31 cellular contexts compared by ENCODE assay signal in genomic region chr18:61964616-61965015, GRCh38.
"Had no signal": no experiment of that assay in that cellular context is flagged by ENCODE, and none has a peak within 500 bp of the region (broad histone marks: within the 10 kb centered on the region; RNA-seq: fewer than 3 reads in every experiment).

No MANE protein-coding gene starts in this region.

- H3K4me1 Mint-ChIP-seq: activated CD4-positive, alpha-beta T cell treated with anti-CD3 and anti-CD28 coated beads for 36 hours; activated CD4-positive, alpha-beta T cell treated with anti-CD3 and anti-CD28 coated beads, Interleukin-2, amount 10 ng/mL, durations not matched to agents 7 days and 5 days; activated naive CD4-positive, alpha-beta T cell treated with anti-CD3 and anti-CD28 coated beads, Interleukin-2, amount 50 U/mL, for 24 hours had no signal

- H3K36me3 Mint-ChIP-seq: activated naive CD4-positive, alpha-beta T cell treated with anti-CD3 and anti-CD28 coated beads, Interleukin-2, amount 50 U/mL, for 24 hours; activated naive CD8-positive, alpha-beta T cell treated with anti-CD3 and anti-CD28 coated beads for 36 hours; brain had no signal

- H3K9me3 Mint-ChIP-seq: activated CD4-positive, alpha-beta T cell treated with anti-CD3 and anti-CD28 coated beads, Interleukin-2, amount 10 ng/mL, durations not matched to agents 7 days and 5 days; activated CD8-positive, alpha-beta T cell treated with anti-CD3 and anti-CD28 coated beads for 36 hours; activated naive CD4-positive, alpha-beta T cell treated with anti-CD3 and anti-CD28 coated beads for 36 hours; activated naive CD4-positive, alpha-beta T cell treated with anti-CD3 and anti-CD28 coated beads, Interleukin-2, amount 50 U/mL, for 24 hours; activated naive CD8-positive, alpha-beta T cell treated with anti-CD3 and anti-CD28 coated beads, Interleukin-2, amount 50 U/mL, for 24 hours; activated T-helper 1 cell treated with anti-CD3 and anti-CD28 coated beads, Interleukin-12 subunit alpha, Interleukin-12 subunit beta, Interleukin-2, Interleukin-4 antibody, amounts not matched to agents 30 ng/mL and 10 ng/mL and 1 ng/mL, durations not matched to agents 14 hours and 24 hours and 36 hours; activated T-helper 2 cell treated with anti-CD3 and anti-CD28 coated beads, Interferon-gamma antibody, Interleukin-2, Interleukin-4, amounts not matched to agents 10 μg/mL and 5 μg/mL and 100 μg/mL, durations not matched to agents 14 hours and 24 hours and 36 hours had no signal

- H3K27me3 Mint-ChIP-seq: activated naive CD4-positive, alpha-beta T cell treated with anti-CD3 and anti-CD28 coated beads, Interleukin-2, amount 50 U/mL, for 24 hours; brain had no signal

- H3K4me3 Mint-ChIP-seq: activated CD4-positive, alpha-beta T cell treated with anti-CD3 and anti-CD28 coated beads for 36 hours; activated CD4-positive, alpha-beta T cell treated with anti-CD3 and anti-CD28 coated beads, Interleukin-2, amount 10 ng/mL, durations not matched to agents 7 days and 5 days; activated CD8-positive, alpha-beta T cell treated with anti-CD3 and anti-CD28 coated beads for 36 hours; activated naive CD4-positive, alpha-beta T cell treated with anti-CD3 and anti-CD28 coated beads for 36 hours; activated naive CD4-positive, alpha-beta T cell treated with anti-CD3 and anti-CD28 coated beads, Interleukin-2, amount 50 U/mL, for 24 hours; activated naive CD8-positive, alpha-beta T cell treated with anti-CD3 and anti-CD28 coated beads for 36 hours; activated naive CD8-positive, alpha-beta T cell treated with anti-CD3 and anti-CD28 coated beads, Interleukin-2, amount 50 U/mL, for 24 hours; activated T-helper 1 cell treated with anti-CD3 and anti-CD28 coated beads, Interleukin-12 subunit alpha, Interleukin-12 subunit beta, Interleukin-2, Interleukin-4 antibody, amounts not matched to agents 30 ng/mL and 10 ng/mL and 1 ng/mL, durations not matched to agents 14 hours and 24 hours and 36 hours; brain had no signal

- DNase-seq: activated CD4-positive, alpha-beta T cell treated with anti-CD3 and anti-CD28 coated beads for 36 hours; activated CD4-positive, alpha-beta T cell treated with anti-CD3 and anti-CD28 coated beads, Interleukin-2, amount 10 ng/mL, durations not matched to agents 7 days and 5 days; activated CD4-positive, alpha-beta T cell treated with anti-CD3 and anti-CD28 coated beads, Interleukin-2, amount 50 U/mL, for 48 hours; activated CD4-positive, CD25-positive, alpha-beta regulatory T cell; activated CD4-positive, CD25-positive, alpha-beta regulatory T cell treated with anti-CD3 and anti-CD28 coated beads, Interleukin-2, amount 50 U/mL, for 72 hours; activated CD8-positive, alpha-beta memory T cell treated with anti-CD3 and anti-CD28 coated beads for 24 hours; activated CD8-positive, alpha-beta memory T cell treated with anti-CD3 and anti-CD28 coated beads, Interleukin-2, amount 50 U/mL, for 4 hours; activated CD8-positive, alpha-beta T cell treated with anti-CD3 and anti-CD28 coated beads for 36 hours; activated effector memory CD4-positive, alpha-beta T cell treated with anti-CD3 and anti-CD28 coated beads, Interleukin-2, amount 50 U/mL, for 16 hours; activated naive CD4-positive, alpha-beta T cell treated with anti-CD3 and anti-CD28 coated beads for 36 hours; activated naive CD8-positive, alpha-beta T cell treated with anti-CD3 and anti-CD28 coated beads for 36 hours; activated naive CD8-positive, alpha-beta T cell treated with anti-CD3 and anti-CD28 coated beads, Interleukin-2, amount 50 U/mL, for 24 hours; activated T-cell treated with anti-CD3 and anti-CD28 coated beads, Interleukin-2, amount 50 U/mL, for 1 hour; activated T-cell treated with anti-CD3 and anti-CD28 coated beads, Interleukin-2, amount 50 U/mL, for 48 hours; amygdala; aorta; central memory CD4-positive, alpha-beta T cell; effector CD8-positive, alpha-beta T cell; esophagus squamous epithelium; foreskin melanocyte; heart left ventricle; T-helper 2 cell had no signal

- H3K27ac ChIP-seq: adrenal gland, breast epithelium, cardiac muscle cell, epithelial cell of prostate, esophagus squamous epithelium had no signal

- H3K27ac Mint-ChIP-seq: activated CD4-positive, alpha-beta T cell treated with anti-CD3 and anti-CD28 coated beads for 36 hours; activated CD4-positive, alpha-beta T cell treated with anti-CD3 and anti-CD28 coated beads, Interleukin-2, amount 10 ng/mL, durations not matched to agents 7 days and 5 days; activated CD8-positive, alpha-beta T cell treated with anti-CD3 and anti-CD28 coated beads for 36 hours; activated naive CD4-positive, alpha-beta T cell treated with anti-CD3 and anti-CD28 coated beads for 36 hours; activated naive CD4-positive, alpha-beta T cell treated with anti-CD3 and anti-CD28 coated beads, Interleukin-2, amount 50 U/mL, for 24 hours; activated naive CD8-positive, alpha-beta T cell treated with anti-CD3 and anti-CD28 coated beads for 36 hours; activated naive CD8-positive, alpha-beta T cell treated with anti-CD3 and anti-CD28 coated beads, Interleukin-2, amount 50 U/mL, for 24 hours; activated T-helper 1 cell treated with anti-CD3 and anti-CD28 coated beads, Interleukin-12 subunit alpha, Interleukin-12 subunit beta, Interleukin-2, Interleukin-4 antibody, amounts not matched to agents 30 ng/mL and 10 ng/mL and 1 ng/mL, durations not matched to agents 14 hours and 24 hours and 36 hours; activated T-helper 2 cell treated with anti-CD3 and anti-CD28 coated beads, Interferon-gamma antibody, Interleukin-2, Interleukin-4, amounts not matched to agents 10 μg/mL and 5 μg/mL and 100 μg/mL, durations not matched to agents 14 hours and 24 hours and 36 hours; brain had no signal

- ATAC-seq: activated CD4-positive, alpha-beta T cell treated with anti-CD3 and anti-CD28 coated beads for 36 hours; activated CD8-positive, alpha-beta T cell treated with anti-CD3 and anti-CD28 coated beads for 36 hours; activated naive CD8-positive, alpha-beta T cell treated with anti-CD3 and anti-CD28 coated beads, Interleukin-2, amount 50 U/mL, for 24 hours; gastroesophageal sphincter had no signal

- H3K4me3 ChIP-seq: adrenal gland, breast epithelium, cardiac muscle cell, esophagus squamous epithelium, gastroesophageal sphincter, heart left ventricle had no signal
